In the genomic region with DNA sequence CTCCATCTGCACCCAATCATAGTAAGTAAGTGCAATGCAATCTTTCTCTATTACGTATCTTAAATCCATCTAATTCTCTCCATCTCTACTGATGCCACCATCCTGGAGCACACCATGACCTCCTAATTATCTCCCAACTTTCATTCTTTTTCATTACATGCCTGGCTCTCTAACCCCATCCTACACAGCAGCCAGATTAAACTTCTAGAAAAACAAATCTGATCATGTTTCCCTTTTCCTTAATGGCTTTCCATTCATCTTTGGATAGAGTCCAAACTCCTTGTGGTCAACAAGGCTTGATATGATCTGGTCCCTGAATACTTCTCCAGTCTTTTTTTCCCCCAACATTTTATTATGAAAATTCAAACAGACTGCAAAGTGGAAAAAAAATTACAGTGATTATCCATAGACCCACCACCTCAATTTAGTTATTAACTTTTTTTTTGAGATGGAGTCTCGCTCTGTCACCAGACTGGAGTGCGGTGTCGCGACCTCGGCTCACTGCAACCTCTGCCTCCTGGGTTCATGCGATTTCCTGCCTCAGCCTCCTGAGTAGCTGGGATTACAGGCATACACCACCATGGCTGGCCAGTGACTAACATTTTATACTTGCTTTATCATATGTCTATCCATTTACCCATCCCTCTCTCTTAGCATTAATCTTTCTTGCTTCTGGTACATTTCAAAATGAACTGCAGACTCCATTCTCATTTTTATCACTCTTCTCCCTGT, we compare ENCODE assay signal across 21 cellular contexts. TPM values are rescaled to one million over a fixed set of nuclear protein-coding genes. Genes with fewer than 3 reads are reported as not detected.
DNase-seq lines count a peak whose midpoint lies in the region; ATAC-seq and TF ChIP-seq lines count a peak whose summit lies in the region.
"Had no signal": no experiment of that assay in that cellular context is flagged by ENCODE, and none has a peak within 500 bp of the region (broad histone marks: within the 10 kb centered on the region; RNA-seq: fewer than 3 reads in every experiment).

No MANE protein-coding gene starts in this region.

- H3K4me3 ChIP-seq in GM23338 (peak overlapping the region; percentile 1; the same call in 1 of the 2 replicates), SK-N-SH (ENCODE audit: low read depth in 2 of 2, low read length in 1 of 2) (no peak overlapping the region), neural cell (ENCODE audit: low read length) (peak overlapping the region; percentile 97), Caco-2 (ENCODE audit: low read depth, low read length) (no peak overlapping the region), mesendoderm (ENCODE audit: low read length) (no peak overlapping the region), esophagus squamous epithelium (no peak overlapping the region)
- H3K4me3 ChIP-seq: A549 had no signal

- ATAC-seq in GM23338: no peak
- ATAC-seq: A549, HCT116, PC-3 had no signal

- POLR2A ChIA-PET in SK-N-SH (lab: Yijun Ruan, JAX): no interaction called here
- POLR2A ChIA-PET in Caco-2 (lab: Charles Lee): no interaction called here

- no peaks in the 10 kb centered on the region for H3K79me1 ChIP-seq in mesendoderm (ENCODE audit: low read length)

- TF ChIP-seq EP300 in SK-N-SH (IDR thresholded peaks at IDR 0.05; ENCODE audit: borderline replicate concordance in 1 of 2, low read depth in 1 of 2, low read length in 1 of 2): peak in 1 of 2 experiments; percentile 78; a peak in 2 of 4 replicates
- TF ChIP-seq EP300 in neural cell (conservative IDR thresholded peaks at IDR 0.05; ENCODE audit: poor library complexity, severe bottlenecking): no peak

- TF ChIP-seq CTCF in GM23338 (conservative IDR thresholded peaks at IDR 0.05; ENCODE audit: low read depth in 2 of 2): no peak
- no peak for TF ChIP-seq CTCF in SK-N-SH (IDR thresholded peaks at IDR 0.05)
- no peak for TF ChIP-seq CTCF in neural cell (IDR thresholded peaks at IDR 0.05; ENCODE audit: poor library complexity, severe bottlenecking)
- TF ChIP-seq CTCF in Caco-2 (IDR thresholded peaks at IDR 0.05; ENCODE audit: insufficient read depth in 1 of 2, low read depth in 1 of 2, low read length in 1 of 2, severe bottlenecking in 1 of 2, unreplicated experiment in 1 of 2): no peak
- no peak for TF ChIP-seq CTCF in esophagus squamous epithelium (IDR thresholded peaks at IDR 0.05)

- H3K9me2 ChIP-seq in GM23338 (ENCODE audit: insufficient read depth) (no peaks in the 10 kb centered on the region), SK-N-SH (no peaks in the 10 kb centered on the region), neural cell (ENCODE audit: insufficient read depth, low read length) (no peaks in the 10 kb centered on the region)

- H3K23ac ChIP-seq in mesendoderm (ENCODE audit: low read length): no peak overlapping the region

- H3K4ac ChIP-seq in mesendoderm (ENCODE audit: low read depth, low read length): no peak overlapping the region

- H3K79me2 ChIP-seq in GM23338 (replicated peaks; ENCODE audit: insufficient read depth): peaks cover 33% of the 10 kb centered on the region
- no peaks in the 10 kb centered on the region for H3K79me2 ChIP-seq in SK-N-SH (ENCODE audit: insufficient read depth)
- H3K79me2 ChIP-seq in neural cell (replicated peaks; ENCODE audit: insufficient read depth, low read length): peaks cover 96% of the 10 kb centered on the region
- no peaks in the 10 kb centered on the region for H3K79me2 ChIP-seq in mesendoderm (ENCODE audit: control insufficient read depth, insufficient read depth, low read length)

- H3K4me1 Mint-ChIP-seq in GM23338 (peaks cover 72% of the 10 kb centered on the region), Caco-2 (ENCODE audit: low read depth, unreplicated experiment) (no peaks in the 10 kb centered on the region)

- TF ChIP-seq POLR2A in esophagus squamous epithelium (IDR thresholded peaks at IDR 0.05): no peak

- H4K8ac ChIP-seq in mesendoderm (ENCODE audit: low read depth, low read length): no peak overlapping the region

- H3K9ac ChIP-seq in SK-N-SH (no peak overlapping the region), neural cell (ENCODE audit: low read length) (no peak overlapping the region), mesendoderm (ENCODE audit: low read length) (no peak overlapping the region)

- no peaks in the 10 kb centered on the region for H3K36me3 ChIP-seq in GM23338 (ENCODE audit: insufficient read depth)
- H3K36me3 ChIP-seq in SK-N-SH (replicated peaks in 1 of 2; ENCODE audit: control insufficient read depth in 1 of 2, insufficient read depth in 2 of 2, low read length in 1 of 2): no peaks in the 10 kb centered on the region
- peaks cover 11% of the 10 kb centered on the region for H3K36me3 ChIP-seq in neural cell (ENCODE audit: insufficient read depth, low read length)
- no peaks in the 10 kb centered on the region for H3K36me3 ChIP-seq in Caco-2 (ENCODE audit: control insufficient read depth, insufficient read depth, low read length)
- no peaks in the 10 kb centered on the region for H3K36me3 ChIP-seq in mesendoderm (ENCODE audit: control insufficient read depth, insufficient read depth, low read length)
- no peaks in the 10 kb centered on the region for H3K36me3 ChIP-seq in esophagus squamous epithelium

- no peak overlapping the region for H4K5ac ChIP-seq in mesendoderm (ENCODE audit: low read length)

- no peak overlapping the region for H2BK120ac ChIP-seq in mesendoderm (ENCODE audit: low read depth, low read length)

- no peak overlapping the region for H3K27ac Mint-ChIP-seq in GM23338
- no peak overlapping the region for H3K27ac Mint-ChIP-seq in Caco-2 (ENCODE audit: unreplicated experiment)

- no peaks in the 10 kb centered on the region for H3K9me3 ChIP-seq in SK-N-SH
- H3K9me3 ChIP-seq in neural cell (ENCODE audit: low read length): no peaks in the 10 kb centered on the region
- H3K9me3 ChIP-seq in Caco-2: no peaks in the 10 kb centered on the region
- no peaks in the 10 kb centered on the region for H3K9me3 ChIP-seq in esophagus squamous epithelium
- H3K9me3 ChIP-seq: A549 had no signal

- CTCF ChIA-PET in SK-N-SH (lab: Yijun Ruan, JAX) (no interaction called here), Caco-2 (lab: Charles Lee) (no interaction called here)

- H3K4me3 Mint-ChIP-seq in GM23338 (no peak overlapping the region), Caco-2 (ENCODE audit: unreplicated experiment) (no peak overlapping the region)

- peak overlapping the region; percentile 99 for H3K4me2 ChIP-seq in GM23338
- peak overlapping the region; percentile 46 for H3K4me2 ChIP-seq in SK-N-SH
- peak overlapping the region; percentile 89 for H3K4me2 ChIP-seq in neural cell (ENCODE audit: low read length)
- H3K4me2 ChIP-seq in mesendoderm (ENCODE audit: low read length): no peak overlapping the region
- H3K4me2 ChIP-seq: A549 had no signal

- H4K20me1 ChIP-seq in GM23338 (replicated peaks; ENCODE audit: insufficient read depth) (no peaks in the 10 kb centered on the region), SK-N-SH (ENCODE audit: insufficient read depth) (no peaks in the 10 kb centered on the region; the same call in 1 of the 2 replicates), neural cell (ENCODE audit: insufficient read depth) (peaks cover 8% of the 10 kb centered on the region)

- H3K9me3 Mint-ChIP-seq in GM23338 (no peaks in the 10 kb centered on the region), Caco-2 (ENCODE audit: unreplicated experiment) (peaks cover 7% of the 10 kb centered on the region)

- H3K4me1 ChIP-seq in GM23338 (ENCODE audit: insufficient read depth): peaks cover 64% of the 10 kb centered on the region
- peaks cover 0 to 7% of the 10 kb centered on the region in 2 experiments; a peak in 3 of 4 replicates for H3K4me1 ChIP-seq in SK-N-SH (ENCODE audit: control insufficient read depth in 1 of 2, insufficient read depth in 2 of 2, low read depth in 1 of 2, low read length in 1 of 2)
- H3K4me1 ChIP-seq in Caco-2: no peaks in the 10 kb centered on the region
- H3K4me1 ChIP-seq in mesendoderm (ENCODE audit: control insufficient read depth, low read depth, low read length): peaks cover 6% of the 10 kb centered on the region
- H3K4me1 ChIP-seq in esophagus squamous epithelium: peaks cover 11 to 26% (median 14%) of the 10 kb centered on the region in 3 donors

- H3K36me3 Mint-ChIP-seq in GM23338 (ENCODE audit: low read depth) (peaks cover 10% of the 10 kb centered on the region; the same call in 2 of the 3 replicates), Caco-2 (ENCODE audit: insufficient read depth, unreplicated experiment) (no peaks in the 10 kb centered on the region)

- peak; percentile 31 for DNase-seq in NCI-H2196 (lab: John Stamatoyannopoulos, UW; ENCODE audit: unreplicated experiment)
- no peak for DNase-seq in NCI-H2196 treated with DMSO at 0.1 percent for 48 hours (lab: John Stamatoyannopoulos, UW; ENCODE audit: unreplicated experiment)
- DNase-seq in GM23338 (ENCODE audit: low spot score): no peak
- no peak for DNase-seq in SK-N-SH
- DNase-seq in Caco-2: no peak
- DNase-seq in mesendoderm: no peak
- no peak for DNase-seq in esophagus squamous epithelium (lab: John Stamatoyannopoulos, UW)
- DNase-seq: DMS53, GDM1, MM.1S, NCI-H1092 treated with DMSO at 0.1 percent for 48 hours, NCI-H2107, NCI-H748 treated with DMSO at 0.1 percent for 48 hours, PC-3, SW 1271 had no signal

- H2AK5ac ChIP-seq in mesendoderm (ENCODE audit: low read length): no peak overlapping the region

- 57% methylated on average over 7 of the region's 7 CpGs for WGBS in SK-N-SH (ENCODE audit: low lambda C conversion rate)
- WGBS in mesendoderm (ENCODE audit: extremely low coverage, insufficient coverage, low lambda C conversion rate): 100% methylated on average over 1 of the region's 7 CpGs
- 93 to 97% methylated on average over 7 of the region's 7 CpGs for WGBS in esophagus squamous epithelium, 2 donors

- H2AFZ ChIP-seq in GM23338: no peak overlapping the region
- no peak overlapping the region for H2AFZ ChIP-seq in SK-N-SH (ENCODE audit: low read depth)
- no peak overlapping the region for H2AFZ ChIP-seq in neural cell (ENCODE audit: low read depth, low read length)

- H2BK5ac ChIP-seq in mesendoderm (ENCODE audit: low read length): no peak overlapping the region

- H3K56ac ChIP-seq in mesendoderm (ENCODE audit: low read length): no peak overlapping the region

- intact Hi-C loops in Caco-2 (cut with micrococcal nuclease; ENCODE audit: unreplicated experiment): no loop called here
- intact Hi-C loops in esophagus squamous epithelium (cut with DNase I): no loop called here

- BruUV-seq in Caco-2 (replicated peaks; lab: Mats Ljungman, UMichigan): no TSS peak

- H3K18ac ChIP-seq in mesendoderm (ENCODE audit: low read length): no peak overlapping the region

- H3F3A ChIP-seq in GM23338 (replicated peaks; ENCODE audit: low read depth): 0 out of 2 replicates have a peak, but pooled peaks cover 2% of the 10 kb centered on the region
- H3F3A ChIP-seq in SK-N-SH (replicated peaks; ENCODE audit: insufficient read depth): peaks cover 13% of the 10 kb centered on the region
- no peaks in the 10 kb centered on the region for H3F3A ChIP-seq in neural cell (ENCODE audit: insufficient read depth, low read length, poor library complexity, severe bottlenecking)

- H3K27me3 ChIP-seq in GM23338 (ENCODE audit: insufficient read depth) (peaks cover 24% of the 10 kb centered on the region), SK-N-SH (ENCODE audit: insufficient read depth) (no peaks in the 10 kb centered on the region), neural cell (ENCODE audit: insufficient read depth, low read depth, low read length) (no peaks in the 10 kb centered on the region), Caco-2 (replicated peaks; ENCODE audit: control insufficient read depth, insufficient read depth, low read length) (no peaks in the 10 kb centered on the region), mesendoderm (ENCODE audit: insufficient read depth, low read length, poor library complexity) (no peaks in the 10 kb centered on the region), esophagus squamous epithelium (peaks cover 0 to 22% (median 0%) of the 10 kb centered on the region in 4 donors)

- H3K27me3 Mint-ChIP-seq in GM23338 (ENCODE audit: insufficient read depth, low read depth, poor library complexity): peaks cover 3% of the 10 kb centered on the region
- H3K27me3 Mint-ChIP-seq in Caco-2 (ENCODE audit: insufficient read depth, unreplicated experiment): peaks cover 18% of the 10 kb centered on the region

- H2BK15ac ChIP-seq in mesendoderm (replicated peaks; ENCODE audit: low read depth): no peak overlapping the region

- TF ChIP-seq RAD21 in SK-N-SH (IDR thresholded peaks at IDR 0.05; ENCODE audit: low read length): no peak
- TF ChIP-seq RAD21 in neural cell (conservative IDR thresholded peaks at IDR 0.05): no peak

- no peak overlapping the region for H3K27ac ChIP-seq in GM23338 (ENCODE audit: low read depth)
- peak overlapping the region; percentile 52 to 69; a peak in 2 of 4 replicates for H3K27ac ChIP-seq in SK-N-SH (ENCODE audit: low read depth in 2 of 2, low read length in 1 of 2)
- H3K27ac ChIP-seq in neural cell (ENCODE audit: low read length): no peak overlapping the region
- H3K27ac ChIP-seq in mesendoderm (ENCODE audit: low read depth, low read length): no peak overlapping the region
- no peak overlapping the region for H3K27ac ChIP-seq in esophagus squamous epithelium
- H3K27ac ChIP-seq: A549, C4-2B, RWPE1 had no signal

RNA-seq across cellular contexts. Expression of gene PPP2R2B, which starts 5.2 kb away (rescaled TPM):
- total RNA-seq in GM23338 (2014; rRNA removed; shearing (Covaris generic)): 21.3 and 23.1 TPM in 2 replicates
- polyA plus RNA-seq in GM23338 (2016; fragmentation: Nextera tagmentation; extraction: Ambion mirVana): 28.4 and 33.9 TPM in 2 replicates
- polyA plus RNA-seq in SK-N-SH (2012; rRNA removed): 11.4 and 11.9 TPM in 2 replicates
- polyA plus RNA-seq in SK-N-SH (2012; cell fraction: cytosol; rRNA removed): 13.4 and 13.7 TPM in 2 replicates
- polyA plus RNA-seq in SK-N-SH (2012; cell fraction: nucleus; rRNA removed): 5.4 and 8.3 TPM in 2 replicates
- polyA plus RNA-seq in neural cell: 246 and 250 TPM in 2 replicates
- 309 and 339 TPM in 2 replicates for polyA minus RNA-seq in neural cell
- 6.9 and 9.8 TPM in 2 replicates for total RNA-seq in Caco-2 (2022)
- 8.9 TPM for polyA plus RNA-seq in mesendoderm (2013, experiment 1 of 2)
- 9.3 TPM for polyA plus RNA-seq in mesendoderm (2013, experiment 2 of 2)
- total RNA-seq in esophagus squamous epithelium: 1 to 10 TPM in 2 of 4 donors, under 1 TPM in 2; 0.53 to 2.0 (median 1.1) TPM
- total RNA-seq: NCI-H460, PC-3 had no signal
- polyA plus RNA-seq: A549 had no signal

Comparison
In these comparisons a context has a peak if more than half of its experiments do, and no peak if none do; other contexts are left out.
1. H3K27ac ChIP-seq: peak in SK-N-SH (2 of 2); none in GM23338 (single experiment), neural cell (single experiment), mesendoderm (single experiment) and esophagus squamous epithelium (0 of 4).
2. H3K4me3 ChIP-seq: peak in GM23338 (single experiment) and neural cell (single experiment); none in SK-N-SH (0 of 2), Caco-2 (single experiment), mesendoderm (single experiment) and esophagus squamous epithelium (0 of 4).